In genomic region chr17:8700546-8700945, GRCh38 we compare ENCODE assay signal across 26 cellular contexts. TPM values are rescaled to one million over a fixed set of nuclear protein-coding genes. Genes with fewer than 3 reads are reported as not detected.
DNase-seq lines count a peak whose midpoint lies in the region; ATAC-seq and TF ChIP-seq lines count a peak whose summit lies in the region.
"Had no signal": no experiment of that assay in that cellular context is flagged by ENCODE, and none has a peak within 500 bp of the region (broad histone marks: within the 10 kb centered on the region; RNA-seq: fewer than 3 reads in every experiment).

No MANE protein-coding gene starts in this region.

- peaks cover 19 to 24% of the 10 kb centered on the region in 2 donors for H3K27me3 Mint-ChIP-seq in CD4-positive, alpha-beta memory T cell

- TF ChIP-seq CTCF in coronary artery (IDR thresholded peaks at IDR 0.05) (no peak), osteoblast (IDR thresholded peaks at IDR 0.05; ENCODE audit: extremely low read depth, low read depth, low read length) (no peak), tibial artery (IDR thresholded peaks at IDR 0.05) (no peak), GM13977 (IDR thresholded peaks at IDR 0.05; ENCODE audit: extremely low read depth, insufficient read depth, missing control alignments) (no peak)

- POLR2A ChIA-PET in CD4-positive, alpha-beta memory T cell (lab: Charles Lee; ENCODE audit: partially characterized antibody), result no interaction called here

- H3K27ac ChIP-seq in coronary artery (peak overlapping the region in 1 of 2 donors; percentile 94), osteoblast (ENCODE audit: low read depth, low read length) (no peak overlapping the region), tibial artery (no peak overlapping the region)
- H3K27ac ChIP-seq in CD4-positive, alpha-beta memory T cell (ENCODE audit: low read depth, low read length), result no peak overlapping the region
- H3K27ac ChIP-seq: A549, GM23248 had no signal

- H3K4me3 ChIP-seq in coronary artery (no peak overlapping the region), osteoblast (ENCODE audit: insufficient read depth, low read length) (no peak overlapping the region), tibial artery (no peak overlapping the region)
- no peak overlapping the region for H3K4me3 ChIP-seq in CD4-positive, alpha-beta memory T cell (ENCODE audit: low read length in 2 of 2)
- H3K4me3 ChIP-seq: A549; BLaER1 treated with 17β-estradiol and CSF1 and Interleukin-3, amounts not matched to agents 10 nM and 100 nM; GM23248 had no signal

- intact Hi-C loops in tibial artery (cut with DNase I; ENCODE audit: low total_unique reads), result no loop called here
- intact Hi-C loops in CD4-positive, alpha-beta memory T cell (cut with micrococcal nuclease), result no loop called here

- H3K9me3 Mint-ChIP-seq in CD4-positive, alpha-beta memory T cell, result peaks cover 0 to 3% (median 0%) of the 10 kb centered on the region in 8 donors
- H3K9me3 Mint-ChIP-seq: CD4-positive, alpha-beta T cell had no signal

- H3K27me3 ChIP-seq in osteoblast (ENCODE audit: insufficient read depth, low read length), result peaks cover 8% of the 10 kb centered on the region
- no peaks in the 10 kb centered on the region for H3K27me3 ChIP-seq in tibial artery
- H3K27me3 ChIP-seq in CD4-positive, alpha-beta memory T cell (ENCODE audit: insufficient read depth, low read length), result no peaks in the 10 kb centered on the region
- H3K27me3 ChIP-seq: BE2C; BLaER1 treated with 17β-estradiol and CSF1 and Interleukin-3, amounts not matched to agents 10 nM and 100 nM had no signal

- H3K4me1 ChIP-seq in osteoblast (ENCODE audit: insufficient read depth, low read length), result peaks cover 10% of the 10 kb centered on the region
- peaks cover 0 to 38% (median 26%) of the 10 kb centered on the region in 4 donors for H3K4me1 ChIP-seq in tibial artery
- no peaks in the 10 kb centered on the region for H3K4me1 ChIP-seq in CD4-positive, alpha-beta memory T cell (ENCODE audit: insufficient read depth, low read length)
- H3K4me1 ChIP-seq: A549, BE2C had no signal

- no peak overlapping the region for H3K4me3 Mint-ChIP-seq in CD4-positive, alpha-beta memory T cell
- H3K4me3 Mint-ChIP-seq: CD14-positive monocyte; CD4-positive, alpha-beta T cell had no signal

- H4K20me1 ChIP-seq in osteoblast (ENCODE audit: insufficient read depth, low read length), result no peaks in the 10 kb centered on the region
- H4K20me1 ChIP-seq: BLaER1 treated with 17β-estradiol and CSF1 and Interleukin-3, amounts not matched to agents 10 nM and 100 nM had no signal

- ATAC-seq in SK-N-SH treated with all-trans-retinoic acid at 6 μM for 48 hours, result no peak
- ATAC-seq: A549 had no signal

- peaks cover 0 to 7% (median 3%) of the 10 kb centered on the region in 4 donors for H3K4me1 Mint-ChIP-seq in CD4-positive, alpha-beta memory T cell

- CTCF ChIA-PET in CD4-positive, alpha-beta memory T cell (lab: Charles Lee; ENCODE audit: partially characterized antibody), result no interaction called here

- H3K79me2 ChIP-seq in osteoblast (ENCODE audit: insufficient read depth, low read length), result no peaks in the 10 kb centered on the region

- no peaks in the 10 kb centered on the region for H3K36me3 Mint-ChIP-seq in CD4-positive, alpha-beta memory T cell
- H3K36me3 Mint-ChIP-seq: CD14-positive monocyte had no signal

- no peak overlapping the region for H2AFZ ChIP-seq in osteoblast (ENCODE audit: low read length)
- H2AFZ ChIP-seq: GM23248 had no signal

- H3K36me3 ChIP-seq in osteoblast (ENCODE audit: insufficient read depth, low read length) (no peaks in the 10 kb centered on the region), tibial artery (peaks cover 0 to 3% (median 0%) of the 10 kb centered on the region in 3 donors)
- H3K36me3 ChIP-seq in CD4-positive, alpha-beta memory T cell (ENCODE audit: insufficient read depth, low read length), result no peaks in the 10 kb centered on the region
- H3K36me3 ChIP-seq: BE2C; BLaER1 treated with 17β-estradiol and CSF1 and Interleukin-3, amounts not matched to agents 10 nM and 100 nM had no signal

- H3K9me3 ChIP-seq in osteoblast (ENCODE audit: low read depth, low read length) (no peaks in the 10 kb centered on the region), tibial artery (no peaks in the 10 kb centered on the region)
- H3K9me3 ChIP-seq in CD4-positive, alpha-beta memory T cell (ENCODE audit: control insufficient read depth in 1 of 2, low read length in 2 of 2), result no peaks in the 10 kb centered on the region
- H3K9me3 ChIP-seq: A549, BE2C had no signal

- in situ Hi-C loops in GM13977 (cut with MboI; ENCODE audit: low pct_unique_long_range_greater_than_20kb, low sequenced_read_pairs, unreplicated experiment), result no loop called here

- no peak overlapping the region for H3K27ac Mint-ChIP-seq in CD4-positive, alpha-beta memory T cell
- H3K27ac Mint-ChIP-seq: CD4-positive, alpha-beta T cell had no signal

- H3K4me2 ChIP-seq in osteoblast (ENCODE audit: insufficient read depth, low read length), result no peak overlapping the region
- H3K4me2 ChIP-seq: A549 had no signal

- DNase-seq in coronary artery (ENCODE audit: low spot score) (peak; percentile 29), islet precursor cell (peak; percentile 40), osteoblast (ENCODE audit: insufficient read length, low spot score, missing footprints) (peak; percentile 58), tibial artery (peak; percentile 3 to 28), GM13977 (ENCODE audit: low spot score) (no peak)
- no peak for DNase-seq in CD4-positive, alpha-beta memory T cell
- DNase-seq: 8988T; ACHN; AML-193; BE2C; Calu3; CD4-positive, alpha-beta T cell; COR-L47; DMS53; DMS79 treated with DMSO at 0.1 percent for 48 hours; GF-D8; GM23248; H7; HCEC 1CT had no signal

TF ChIP-seq in SK-N-SH treated with all-trans-retinoic acid at 6 μM for 48 hours, 23 proteins besides CTCF, POLR2A, EP300 and RAD21:
- TF ChIP-seq ZFP3 (CRISPR knock-in tag; IDR thresholded peaks at IDR 0.05) (no peak), ISL1 (CRISPR knock-in tag; IDR thresholded peaks at IDR 0.05) (no peak), RARB (CRISPR knock-in tag; IDR thresholded peaks at IDR 0.05) (no peak), TOX (CRISPR knock-in tag; IDR thresholded peaks at IDR 0.05; ENCODE audit: borderline replicate concordance) (no peak), GLIS3 (CRISPR knock-in tag; IDR thresholded peaks at IDR 0.05) (no peak), TSHZ2 (CRISPR knock-in tag; IDR thresholded peaks at IDR 0.05) (no peak), TCF4 (CRISPR knock-in tag; IDR thresholded peaks at IDR 0.05; ENCODE audit: borderline replicate concordance) (no peak), POU6F1 (CRISPR knock-in tag; IDR thresholded peaks at IDR 0.05; ENCODE audit: borderline replicate concordance, low read depth) (no peak), BACH2 (CRISPR knock-in tag; IDR thresholded peaks at IDR 0.05; ENCODE audit: borderline replicate concordance) (no peak), CREB5 (CRISPR knock-in tag; IDR thresholded peaks at IDR 0.05; ENCODE audit: low read depth) (no peak)

RNA-seq across cellular contexts. Expression of gene CCDC42, which starts 44.1 kb away (rescaled TPM):
- 0.36 TPM in 1 of 2 replicates, not detected in the other for total RNA-seq in osteoblast
- under 1 TPM; 0.32 to 0.64 TPM for total RNA-seq in CD4-positive, alpha-beta memory T cell
- not detected for polyA plus RNA-seq in CD4-positive, alpha-beta memory T cell
- total RNA-seq: Calu3; CD4-positive, alpha-beta T cell; Daoy; G401; GM23248; H1; H7 had no signal
- polyA plus RNA-seq: A549, CD14-positive monocyte, GM23248, H1 had no signal

RNA-seq across cellular contexts. Expression of gene SPDYE4, which starts 57.8 kb away (rescaled TPM):
- not detected in 2 replicates for total RNA-seq in osteoblast
- total RNA-seq in CD4-positive, alpha-beta memory T cell, result not detected
- polyA plus RNA-seq in CD4-positive, alpha-beta memory T cell, result not detected
- total RNA-seq: Calu3; CD4-positive, alpha-beta T cell; Daoy; G401; GM23248; H1; H7 had no signal
- polyA plus RNA-seq: A549, CD14-positive monocyte, GM23248, H1 had no signal

Comparison
In these comparisons a context has a peak if more than half of its experiments do, and no peak if none do; other contexts are left out.
1. DNase-seq: peak in coronary artery (single experiment), islet precursor cell (single experiment), osteoblast (single experiment) and tibial artery (2 of 2); none in GM13977 (single experiment) and CD4-positive, alpha-beta memory T cell (0 of 5).